In genomic region chr14:100731846-100732765, GRCh38 we compare ENCODE assay signal across 18 cellular contexts. TPM values are rescaled to one million over a fixed set of nuclear protein-coding genes. Genes with fewer than 3 reads are reported as not detected.
"Had no signal": no experiment of that assay in that cellular context is flagged by ENCODE, and none has a peak within 500 bp of the region (broad histone marks: within the 10 kb centered on the region; RNA-seq: fewer than 3 reads in every experiment).

No MANE protein-coding gene starts in this region.

- H3K36me3 Mint-ChIP-seq: activated naive CD4-positive, alpha-beta T cell treated with anti-CD3 and anti-CD28 coated beads, Interleukin-2, amount 50 U/mL, for 24 hours; naive thymus-derived CD8-positive, alpha-beta T cell had no signal

- H3K4me1 Mint-ChIP-seq: activated naive CD4-positive, alpha-beta T cell treated with anti-CD3 and anti-CD28 coated beads, Interleukin-2, amount 50 U/mL, for 24 hours had no signal

- H3K9me3 Mint-ChIP-seq: activated naive CD4-positive, alpha-beta T cell treated with anti-CD3 and anti-CD28 coated beads, Interleukin-2, amount 50 U/mL, for 24 hours; dendritic cell treated with granulocyte-macrophage colony-stimulating factor and Interleukin-4, amounts not matched to agents 40 ng/mL and 50 ng/mL, for 4 days; naive thymus-derived CD8-positive, alpha-beta T cell had no signal

- ATAC-seq: esophagus mucosa; gastrocnemius medialis; heart left ventricle; naive thymus-derived CD8-positive, alpha-beta T cell had no signal

- DNase-seq: activated CD4-positive, alpha-beta T cell treated with anti-CD3 and anti-CD28 coated beads, Interleukin-2, amount 50 U/mL, for 48 hours; activated gamma-delta T cell; effector CD8-positive, alpha-beta T cell; gastrocnemius medialis; kidney glomerular epithelial cell; mesendoderm; naive thymus-derived CD8-positive, alpha-beta T cell; stimulated activated CD4-positive, alpha-beta T cell treated with anti-CD3 and anti-CD28 coated beads, Interleukin-12 subunit alpha, Interleukin-12 subunit beta, amount 100 ng/mL, for 4 hours; stimulated activated CD4-positive, alpha-beta T cell treated with anti-CD3 and anti-CD28 coated beads, Interleukin-1b, Interleukin-23, amount 100 ng/mL, for 48 hours; stimulated activated CD8-positive, alpha-beta memory T cell treated with anti-CD3 and anti-CD28 coated beads, Interleukin-4, amount 100 ng/mL, for 48 hours; stimulated activated naive CD4-positive, alpha-beta T cell treated with Interleukin-2 at 50 U/mL for 16 hours had no signal

- H3K27ac Mint-ChIP-seq: activated naive CD4-positive, alpha-beta T cell treated with anti-CD3 and anti-CD28 coated beads, Interleukin-2, amount 50 U/mL, for 24 hours; dendritic cell treated with granulocyte-macrophage colony-stimulating factor and Interleukin-4, amounts not matched to agents 40 ng/mL and 50 ng/mL, for 4 days; naive thymus-derived CD8-positive, alpha-beta T cell had no signal

- H3K4me3 Mint-ChIP-seq: activated naive CD4-positive, alpha-beta T cell treated with anti-CD3 and anti-CD28 coated beads, Interleukin-2, amount 50 U/mL, for 24 hours; dendritic cell treated with granulocyte-macrophage colony-stimulating factor and Interleukin-4, amounts not matched to agents 40 ng/mL and 50 ng/mL, for 4 days; naive thymus-derived CD8-positive, alpha-beta T cell had no signal

RNA-seq across cellular contexts. Expression of gene DLK1, which starts 5.4 kb away (rescaled TPM):
- total RNA-seq: lower leg skin; naive thymus-derived CD8-positive, alpha-beta T cell; subcutaneous adipose tissue; T-helper 2 cell treated with Interferon-gamma antibody and Interleukin-4, amounts not matched to agents 100 ng/mL and 5 ng/mL, for 36 hours had no signal
- polyA plus RNA-seq: naive thymus-derived CD8-positive, alpha-beta T cell had no signal
